In genomic region chr12:107685360-107686248, GRCh38 we compare ENCODE assay signal across 1 cellular context.
A peak's percentile ranks its signal among the peaks of the same experiment; 100 is the strongest.
TF ChIP-seq lines count a peak whose summit lies in the region.

TSS of gene PWP1 (plus strand) at chr12:107685799. CDS start at chr12:107685900, 101 bp downstream.

TF ChIP-seq in HepG2, 621 proteins besides CTCF, POLR2A, EP300 and RAD21 (continued from another document and continues in another):
- TF ChIP-seq ZNF639 (CRISPR knock-in tag; conservative IDR thresholded peaks at IDR 0.05) (peak; percentile 76; the same call in 1 of the 2 replicates), NFRKB (IDR thresholded peaks at IDR 0.05) (peak; percentile 91), ZBTB7B (CRISPR knock-in tag; IDR thresholded peaks at IDR 0.05) (peak; percentile 74), SP4 (CRISPR knock-in tag; IDR thresholded peaks at IDR 0.05) (peak; percentile 57; the same call in 1 of the 2 replicates), ARNT (IDR thresholded peaks at IDR 0.05) (no peak), UBTF (CRISPR knock-in tag; IDR thresholded peaks at IDR 0.05) (peak; percentile 79), ZNF776 (CRISPR knock-in tag; IDR thresholded peaks at IDR 0.05) (peak; percentile 82; the same call in 1 of the 2 replicates), GPN1 (CRISPR knock-in tag; IDR thresholded peaks at IDR 0.05; ENCODE audit: borderline replicate concordance) (peak; percentile 30; the same call in 1 of the 2 replicates), ATM (IDR thresholded peaks at IDR 0.05; ENCODE audit: borderline replicate concordance) (no peak), JUND (CRISPR knock-in tag; IDR thresholded peaks at IDR 0.05) (peak; percentile 66; the same call in 1 of the 2 replicates), ZSCAN20 (CRISPR knock-in tag; IDR thresholded peaks at IDR 0.05; ENCODE audit: borderline replicate concordance) (no peak), ZNF430 (CRISPR knock-in tag; IDR thresholded peaks at IDR 0.05) (0 out of 2 replicates have a peak, but pooled peaks have one; percentile 37), MTF1 (CRISPR knock-in tag; IDR thresholded peaks at IDR 0.05) (0 out of 2 replicates have a peak, but pooled peaks have one; percentile 72), ZNF670 (CRISPR knock-in tag; IDR thresholded peaks at IDR 0.05; ENCODE audit: borderline replicate concordance) (peak; percentile 89), XBP1 (CRISPR knock-in tag; IDR thresholded peaks at IDR 0.05) (peak; percentile 71), AKNA (CRISPR knock-in tag; IDR thresholded peaks at IDR 0.05; ENCODE audit: borderline replicate concordance) (no peak; the same call in 1 of the 2 replicates), NCOR1 (IDR thresholded peaks at IDR 0.05; ENCODE audit: borderline replicate concordance, low read length) (peak; percentile 42; the same call in 1 of the 2 replicates), DMAP1 (CRISPR knock-in tag; IDR thresholded peaks at IDR 0.05) (peak; percentile 99), ARNTL (CRISPR knock-in tag; IDR thresholded peaks at IDR 0.05) (peak; percentile 57; the same call in 1 of the 2 replicates), ZNF746 (CRISPR knock-in tag; IDR thresholded peaks at IDR 0.05) (peak; percentile 33), GABPA (IDR thresholded peaks at IDR 0.05; ENCODE audit: low read depth, low read length) (no peak), GABPA (CRISPR knock-in tag; IDR thresholded peaks at IDR 0.05; ENCODE audit: low read depth) (peak; percentile 81), SMYD3 (CRISPR knock-in tag; IDR thresholded peaks at IDR 0.05) (no peak), HOXD1 (CRISPR knock-in tag; IDR thresholded peaks at IDR 0.05) (peak; percentile 61; the same call in 1 of the 2 replicates), GPBP1L1 (CRISPR knock-in tag; IDR thresholded peaks at IDR 0.05) (no peak), YEATS4 (CRISPR knock-in tag; IDR thresholded peaks at IDR 0.05; ENCODE audit: borderline replicate concordance) (peak; percentile 97), ZNF550 (CRISPR knock-in tag; IDR thresholded peaks at IDR 0.05; ENCODE audit: borderline replicate concordance) (no peak), ZNF652 (CRISPR knock-in tag; IDR thresholded peaks at IDR 0.05; ENCODE audit: borderline replicate concordance, low read depth) (no peak), PCBP1 (IDR thresholded peaks at IDR 0.05; ENCODE audit: borderline replicate concordance, low read depth, low read length) (no peak), SIN3A (IDR thresholded peaks at IDR 0.05; ENCODE audit: borderline replicate concordance, low read depth, low read length) (peak; percentile 96), HES4 (CRISPR knock-in tag; IDR thresholded peaks at IDR 0.05; ENCODE audit: borderline replicate concordance) (peak; percentile 74; the same call in 1 of the 2 replicates), ZNF224 (CRISPR knock-in tag; IDR thresholded peaks at IDR 0.05) (peak; percentile 93), ZNF44 (CRISPR knock-in tag; IDR thresholded peaks at IDR 0.05) (peak; percentile 94; the same call in 1 of the 2 replicates), USF2 (IDR thresholded peaks at IDR 0.05; ENCODE audit: low read depth, low read length) (no peak), USF2 (CRISPR knock-in tag; IDR thresholded peaks at IDR 0.05; ENCODE audit: borderline replicate concordance) (peak; percentile 62; the same call in 1 of the 2 replicates), PLSCR1 (CRISPR knock-in tag; IDR thresholded peaks at IDR 0.05; ENCODE audit: borderline replicate concordance) (no peak; the same call in 1 of the 2 replicates), HMGXB4 (CRISPR knock-in tag; IDR thresholded peaks at IDR 0.05; ENCODE audit: borderline replicate concordance in 1 of 2, low read depth in 1 of 2) (peak; percentile 73 to 80), HOXA7 (CRISPR knock-in tag; IDR thresholded peaks at IDR 0.05) (no peak), FOXA1 (IDR thresholded peaks at IDR 0.05) (no peak), FOXA1 (CRISPR knock-in tag; IDR thresholded peaks at IDR 0.05) (peak; percentile 36; the same call in 1 of the 2 replicates), ZNF296 (CRISPR knock-in tag; conservative IDR thresholded peaks at IDR 0.05) (peak; percentile 80; the same call in 1 of the 2 replicates), REPIN1 (CRISPR knock-in tag; IDR thresholded peaks at IDR 0.05; ENCODE audit: borderline replicate concordance, low read depth) (peak; percentile 88), ZNF75D (CRISPR knock-in tag; IDR thresholded peaks at IDR 0.05; ENCODE audit: borderline replicate concordance) (no peak), U2AF2 (IDR thresholded peaks at IDR 0.05; ENCODE audit: low read depth, low read length) (no peak), RELA (CRISPR knock-in tag; IDR thresholded peaks at IDR 0.05) (no peak), JUNB (CRISPR knock-in tag; IDR thresholded peaks at IDR 0.05; ENCODE audit: borderline replicate concordance) (no peak), SNRNP70 (IDR thresholded peaks at IDR 0.05; ENCODE audit: low read depth, low read length) (no peak), ZNF510 (CRISPR knock-in tag; IDR thresholded peaks at IDR 0.05; ENCODE audit: low read depth) (no peak), CENPT (CRISPR knock-in tag; IDR thresholded peaks at IDR 0.05; ENCODE audit: low read depth) (no peak), ZNF775 (CRISPR knock-in tag; IDR thresholded peaks at IDR 0.05; ENCODE audit: borderline replicate concordance) (no peak), ZHX1 (CRISPR knock-in tag; IDR thresholded peaks at IDR 0.05; ENCODE audit: low read depth) (peak; percentile 85; the same call in 1 of the 2 replicates)
